ENCODE assay signal across 8 cellular contexts in genomic region chr3:101687142-101687931, GRCh38. TPM values are rescaled to one million over a fixed set of nuclear protein-coding genes. Genes with fewer than 3 reads are reported as not detected.
DNase-seq lines count a peak whose midpoint lies in the region; ATAC-seq and TF ChIP-seq lines count a peak whose summit lies in the region.

No MANE protein-coding gene starts in this region.

- peaks cover 42% of the 10 kb centered on the region for H3K4me1 ChIP-seq in adipocyte (ENCODE audit: control insufficient read depth, insufficient read depth, low read length)

- TF ChIP-seq CTCF in HFFc6 (IDR thresholded peaks at IDR 0.05): no peak
- TF ChIP-seq CTCF in GM10266 (IDR thresholded peaks at IDR 0.05; ENCODE audit: control insufficient read depth, insufficient read depth, low read depth, missing control alignments): no peak

- no peak for ATAC-seq in stimulated activated naive CD8-positive, alpha-beta T cell treated with anti-CD3 and anti-CD28 coated beads, Interleukin-15, amount 100 ng/mL, for 72 hours
- ATAC-seq in GM19035 (IDR thresholded peaks at IDR 0.05; ENCODE audit: unreplicated experiment) (no peak), GM18870 (IDR thresholded peaks at IDR 0.05; ENCODE audit: unreplicated experiment) (no peak)

- no peak for DNase-seq in HFFc6
- peak; percentile 25 for DNase-seq in adipocyte (ENCODE audit: low read depth)
- peak; percentile 32 for DNase-seq in inferior parietal cortex (ENCODE audit: extremely low spot score)
- peak in 1 of 2 donors; percentile 23 for DNase-seq in stimulated activated naive CD8-positive, alpha-beta T cell treated with anti-CD3 and anti-CD28 coated beads, Interleukin-15, amount 100 ng/mL, for 72 hours
- DNase-seq in GM10266 (ENCODE audit: extremely low spot score): no peak
- DNase-seq in GM19240 (ENCODE audit: insufficient read length, low spot score): no peak

- peaks cover 6% of the 10 kb centered on the region; the same call in 1 of the 2 replicates for H3K27me3 Mint-ChIP-seq in HFFc6 (ENCODE audit: insufficient read depth)
- H3K27me3 Mint-ChIP-seq in stimulated activated naive CD8-positive, alpha-beta T cell treated with anti-CD3 and anti-CD28 coated beads, Interleukin-15, amount 100 ng/mL, for 72 hours: no peaks in the 10 kb centered on the region

- peak overlapping the region; percentile 95 for H3K9ac ChIP-seq in adipocyte (ENCODE audit: low read length)

- H3K4me3 Mint-ChIP-seq in HFFc6: peak overlapping the region; percentile 99
- peak overlapping the region; percentile 91 to 95 for H3K4me3 Mint-ChIP-seq in stimulated activated naive CD8-positive, alpha-beta T cell treated with anti-CD3 and anti-CD28 coated beads, Interleukin-15, amount 100 ng/mL, for 72 hours

- H3K9me3 Mint-ChIP-seq in HFFc6: no peaks in the 10 kb centered on the region
- no peaks in the 10 kb centered on the region for H3K9me3 Mint-ChIP-seq in stimulated activated naive CD8-positive, alpha-beta T cell treated with anti-CD3 and anti-CD28 coated beads, Interleukin-15, amount 100 ng/mL, for 72 hours

- peaks cover 32% of the 10 kb centered on the region for H3K36me3 Mint-ChIP-seq in HFFc6 (ENCODE audit: low read depth)

- peak overlapping the region; percentile 99 for H3K27ac Mint-ChIP-seq in HFFc6
- peak overlapping the region; percentile 98 to 99 for H3K27ac Mint-ChIP-seq in stimulated activated naive CD8-positive, alpha-beta T cell treated with anti-CD3 and anti-CD28 coated beads, Interleukin-15, amount 100 ng/mL, for 72 hours

- peaks cover 33% of the 10 kb centered on the region for H3K36me3 ChIP-seq in adipocyte (ENCODE audit: control insufficient read depth, insufficient read depth, low read length, severe bottlenecking)

- peak overlapping the region; percentile 91 for H3K4me3 ChIP-seq in adipocyte (ENCODE audit: low read length)

- no peaks in the 10 kb centered on the region for H3K27me3 ChIP-seq in adipocyte (replicated peaks; ENCODE audit: control insufficient read depth, insufficient read depth, low read length)

- H3K4me1 Mint-ChIP-seq in HFFc6 (ENCODE audit: low read depth): peaks cover 34% of the 10 kb centered on the region
- H3K4me1 Mint-ChIP-seq in stimulated activated naive CD8-positive, alpha-beta T cell treated with anti-CD3 and anti-CD28 coated beads, Interleukin-15, amount 100 ng/mL, for 72 hours: peaks cover 53% of the 10 kb centered on the region

- no peaks in the 10 kb centered on the region for H3K9me3 ChIP-seq in adipocyte (ENCODE audit: control insufficient read depth, low read length)

RNA-seq across cellular contexts. Expression of gene RPL24, which starts 0.8 kb away (rescaled TPM):
- 1,000 to 10,000 TPM in 5 of 6 experiments, 100 to 1,000 TPM in 1; 995 to 1,172 (median 1,151) TPM for total RNA-seq in HFFc6 (2021; fragmentation: NEBNext Ultra II Directional; extraction: Animal tissue kit (Norgen Biotek cat#: 25700))

RNA-seq across cellular contexts. Expression of gene ZBTB11, which starts 10.4 kb away (rescaled TPM):
- total RNA-seq in HFFc6 (2021; fragmentation: NEBNext Ultra II Directional; extraction: Animal tissue kit (Norgen Biotek cat#: 25700)): 10 to 100 TPM; 13.0 to 16.3 (median 15.5) TPM

RNA-seq across cellular contexts. Expression of gene CEP97, which starts 37.1 kb away (rescaled TPM):
- total RNA-seq in HFFc6 (2021; fragmentation: NEBNext Ultra II Directional; extraction: Animal tissue kit (Norgen Biotek cat#: 25700)): 10 to 100 TPM; 10.6 to 17.4 (median 14.0) TPM

Comparison
In these comparisons a context has a peak if more than half of its experiments do, and no peak if none do; other contexts are left out.
1. DNase-seq: peak in adipocyte (single experiment) and inferior parietal cortex (single experiment); none in HFFc6 (single experiment), GM10266 (single experiment) and GM19240 (single experiment).